In genomic region chr12:57655541-57656240, GRCh38 we compare ENCODE assay signal across 31 cellular contexts. TPM values are rescaled to one million over a fixed set of nuclear protein-coding genes. Genes with fewer than 3 reads are reported as not detected.
"Had no signal": no experiment of that assay in that cellular context is flagged by ENCODE, and none has a peak within 500 bp of the region (broad histone marks: within the 10 kb centered on the region; RNA-seq: fewer than 3 reads in every experiment).

No MANE protein-coding gene starts in this region.

- H3K27ac ChIP-seq: adrenal gland, ascending aorta, body of pancreas, brain microvascular endothelial cell, breast epithelium, cardiac muscle cell had no signal

- H3K9me3 ChIP-seq: adrenal gland, ascending aorta, body of pancreas, breast epithelium had no signal

- H3K27me3 ChIP-seq: adrenal gland, ascending aorta, body of pancreas, brain microvascular endothelial cell, breast epithelium, cardiac muscle cell had no signal

- H3K36me3 ChIP-seq: adrenal gland, ascending aorta, brain microvascular endothelial cell, breast epithelium, cardiac muscle cell had no signal

- DNase-seq: activated effector memory CD4-positive, alpha-beta T cell treated with anti-CD3 and anti-CD28 coated beads, Interleukin-2, amount 50 U/mL, for 16 hours; activated effector memory CD4-positive, alpha-beta T cell treated with Interleukin-2 at 50 U/mL for 16 hours; activated gamma-delta T cell; activated gamma-delta T cell treated with Interleukin-2 at 50 U/mL for 16 hours; activated naive CD4-positive, alpha-beta T cell; activated naive CD4-positive, alpha-beta T cell treated with anti-CD3 and anti-CD28 coated beads for 36 hours; activated naive CD4-positive, alpha-beta T cell treated with anti-CD3 and anti-CD28 coated beads, Interleukin-2, amount 10 ng/mL, durations not matched to agents 7 days and 5 days; activated naive CD4-positive, alpha-beta T cell treated with anti-CD3 and anti-CD28 coated beads, Interleukin-2, amount 50 U/mL, for 16 hours; activated naive CD4-positive, alpha-beta T cell treated with Interleukin-2 at 50 U/mL for 16 hours; activated naive CD8-positive, alpha-beta T cell treated with anti-CD3 and anti-CD28 coated beads for 36 hours; activated naive CD8-positive, alpha-beta T cell treated with anti-CD3 and anti-CD28 coated beads, Interleukin-2, amount 10 ng/mL, durations not matched to agents 7 days and 5 days; activated naive CD8-positive, alpha-beta T cell treated with anti-CD3 and anti-CD28 coated beads, Interleukin-2, amount 50 U/mL, for 24 hours; activated T-cell treated with anti-CD3 and anti-CD28 coated beads, Interleukin-2, amount 50 U/mL, for 1 hour; activated T-cell treated with anti-CD3 and anti-CD28 coated beads, Interleukin-2, amount 50 U/mL, for 24 hours; activated T-cell treated with anti-CD3 and anti-CD28 coated beads, Interleukin-2, amount 50 U/mL, for 4 hours; activated T-cell treated with anti-CD3 and anti-CD28 coated beads, Interleukin-2, amount 50 U/mL, for 48 hours; activated T-cell treated with anti-CD3 and anti-CD28 coated beads, Interleukin-2, amount 50 U/mL, for 72 hours; adrenal gland; amniotic stem cell; amygdala; anterior cingulate cortex; aorta; body of pancreas; brain microvascular endothelial cell; caudate nucleus; central memory CD4-positive, alpha-beta T cell; cerebellar nuclear complex had no signal

- H3K4me1 ChIP-seq: adrenal gland, ascending aorta, breast epithelium had no signal

- H3K4me3 ChIP-seq: adrenal gland, ascending aorta, body of pancreas, breast epithelium, cardiac muscle cell had no signal

RNA-seq across cellular contexts. Expression of gene B4GALNT1, which starts 22.7 kb away (rescaled TPM):
- total RNA-seq: bronchial epithelial cell, cardiac muscle cell had no signal
